In genomic region chr7:93902777-93903423, GRCh38 we compare ENCODE assay signal across 9 cellular contexts. TPM values are rescaled to one million over a fixed set of nuclear protein-coding genes. Genes with fewer than 3 reads are reported as not detected.
A peak's percentile ranks its signal among the peaks of the same experiment; 100 is the strongest.
DNase-seq lines count a peak whose midpoint lies in the region; ATAC-seq and TF ChIP-seq lines count a peak whose summit lies in the region.
"Had no signal": no experiment of that assay in that cellular context is flagged by ENCODE, and none has a peak within 500 bp of the region (broad histone marks: within the 10 kb centered on the region; RNA-seq: fewer than 3 reads in every experiment).

No MANE protein-coding gene starts in this region.

- WGBS in aorta, 2 donors = 95 to 96% methylated on average over 1 of the region's 1 CpG

- H3K4me3 Mint-ChIP-seq in activated CD8-positive, alpha-beta T cell treated with anti-CD3 and anti-CD28 coated beads for 36 hours = no peak overlapping the region

- no peaks in the 10 kb centered on the region for H3K36me3 ChIP-seq in aorta (ENCODE audit: control insufficient read depth in 1 of 2, insufficient read depth in 2 of 2, low read length in 1 of 2)

- H3K27me3 Mint-ChIP-seq in activated CD8-positive, alpha-beta T cell treated with anti-CD3 and anti-CD28 coated beads for 36 hours = peaks cover 4% of the 10 kb centered on the region

- no peaks in the 10 kb centered on the region for H3K9me3 Mint-ChIP-seq in activated CD8-positive, alpha-beta T cell treated with anti-CD3 and anti-CD28 coated beads for 36 hours

- H3K4me1 ChIP-seq in aorta (ENCODE audit: control insufficient read depth in 1 of 2, insufficient read depth in 2 of 2, low read length in 2 of 2) = no peaks in the 10 kb centered on the region

- POLR2A ChIA-PET in GM10248 (lab: Yijun Ruan, JAX) = no interaction called here
- POLR2A ChIA-PET in activated CD8-positive, alpha-beta T cell treated with anti-CD3 and anti-CD28 coated beads for 36 hours (lab: Charles Lee) = no interaction called here

- in situ Hi-C loops in KBM-7 (cut with MboI; ENCODE audit: low pct_unique_long_range_greater_than_20kb, low sequenced_read_pairs) = no loop called here

- H3K27ac Mint-ChIP-seq in activated CD8-positive, alpha-beta T cell treated with anti-CD3 and anti-CD28 coated beads for 36 hours = no peak overlapping the region

- intact Hi-C loops in activated CD8-positive, alpha-beta T cell treated with anti-CD3 and anti-CD28 coated beads for 36 hours (cut with micrococcal nuclease) = loop anchor here (2.0 kb wide), 1 partner anchor 184 kb away; no protein-coding TSS in a partner anchor
- intact Hi-C loops in aorta (cut with DNase I) = loop anchor here in 1 of 2 donors (2.0 kb wide), 1 partner anchor 184 kb away; no protein-coding TSS in a partner anchor

- H3K36me3 Mint-ChIP-seq in activated CD8-positive, alpha-beta T cell treated with anti-CD3 and anti-CD28 coated beads for 36 hours (ENCODE audit: low read depth) = no peaks in the 10 kb centered on the region

- H3K4me1 Mint-ChIP-seq in activated CD8-positive, alpha-beta T cell treated with anti-CD3 and anti-CD28 coated beads for 36 hours (ENCODE audit: low read depth) = no peaks in the 10 kb centered on the region

- no peak overlapping the region for H3K27ac ChIP-seq in aorta (ENCODE audit: low read depth in 1 of 2, low read length in 2 of 2)

- CTCF ChIA-PET in GM10248 (lab: Yijun Ruan, JAX) = interaction anchor here (0.5 to 5.8 kb wide), 34 partner anchors 8 to 1407 kb away, joined by 3 to 101 read pairs (median 3); partner anchors contain the start of genes COL1A2 and GNG11
- CTCF ChIA-PET in activated CD8-positive, alpha-beta T cell treated with anti-CD3 and anti-CD28 coated beads for 36 hours (lab: Charles Lee) = interaction anchor here (0.6 to 2.4 kb wide), 11 partner anchors 9 to 492 kb away, joined by 3 to 14 read pairs (median 3); partner anchors contain the start of gene COL1A2

- no peaks in the 10 kb centered on the region for H3K9me3 ChIP-seq in aorta (ENCODE audit: control insufficient read depth, low read length)

- no peaks in the 10 kb centered on the region for H3K27me3 ChIP-seq in aorta (ENCODE audit: control insufficient read depth in 1 of 2, insufficient read depth in 2 of 2, low read length in 1 of 2)

- peak; percentile 46 for TF ChIP-seq CTCF in GM10248 (IDR thresholded peaks at IDR 0.05; ENCODE audit: control extremely low read depth, extremely low read depth, low read depth, missing control alignments)
- TF ChIP-seq CTCF in activated CD8-positive, alpha-beta T cell treated with anti-CD3 and anti-CD28 coated beads for 36 hours (IDR thresholded peaks at IDR 0.05) = peak; percentile 72

- DNase-seq in GM10248 (ENCODE audit: extremely low spot score) (peak; percentile 18), KBM-7 (peak; percentile 18), iris pigment epithelial cell (ENCODE audit: low read depth) (peak; percentile 66), aorta (no peak)
- peak; percentile 26 for DNase-seq in activated CD8-positive, alpha-beta T cell treated with anti-CD3 and anti-CD28 coated beads for 36 hours
- no peak for DNase-seq in activated CD4-positive, alpha-beta T cell treated with anti-CD3 and anti-CD28 coated beads for 48 hours

- no peak overlapping the region for H3K4me3 ChIP-seq in aorta (ENCODE audit: low read length in 2 of 2)

- ATAC-seq in activated CD8-positive, alpha-beta T cell treated with anti-CD3 and anti-CD28 coated beads for 36 hours = no peak
- peak; percentile 67 for ATAC-seq in aorta (ENCODE audit: low FRiP score)
- ATAC-seq in HG03520 (IDR thresholded peaks at IDR 0.05; ENCODE audit: unreplicated experiment) = no peak
- ATAC-seq in GM21619 (IDR thresholded peaks at IDR 0.05; ENCODE audit: unreplicated experiment) = no peak

RNA-seq across cellular contexts. Expression of gene GNGT1, which starts 3.5 kb away (rescaled TPM):
- total RNA-seq in activated CD8-positive, alpha-beta T cell treated with anti-CD3 and anti-CD28 coated beads for 36 hours = not detected
- not detected for total RNA-seq in aorta
- polyA plus RNA-seq in aorta = not detected
- total RNA-seq: T-helper 2 cell treated with Interferon-gamma antibody and Interleukin-4, amounts not matched to agents 100 ng/mL and 5 ng/mL, for 36 hours had no signal

RNA-seq across cellular contexts. Expression of gene TFPI2, which starts 12.3 kb away (rescaled TPM):
- not detected for total RNA-seq in activated CD8-positive, alpha-beta T cell treated with anti-CD3 and anti-CD28 coated beads for 36 hours
- 1 to 10 TPM; 5.8 to 5.9 TPM for total RNA-seq in aorta
- 10 to 100 TPM; 16.5 to 41.2 TPM for polyA plus RNA-seq in aorta
- total RNA-seq: T-helper 2 cell treated with Interferon-gamma antibody and Interleukin-4, amounts not matched to agents 100 ng/mL and 5 ng/mL, for 36 hours had no signal

RNA-seq across cellular contexts. Expression of gene GNG11, which starts 18.6 kb away (rescaled TPM):
- not detected for total RNA-seq in activated CD8-positive, alpha-beta T cell treated with anti-CD3 and anti-CD28 coated beads for 36 hours
- total RNA-seq in aorta = 10 to 100 TPM in 1 of 2 donors, 1 to 10 TPM in 1; 9.8 to 24.9 TPM
- polyA plus RNA-seq in aorta = 10 to 100 TPM; 28.0 to 28.3 TPM
- total RNA-seq: T-helper 2 cell treated with Interferon-gamma antibody and Interleukin-4, amounts not matched to agents 100 ng/mL and 5 ng/mL, for 36 hours had no signal

Comparison
In these comparisons a context has a peak if more than half of its experiments do, and no peak if none do; other contexts are left out.
1. DNase-seq: peak in GM10248 (single experiment), KBM-7 (single experiment), activated CD8-positive, alpha-beta T cell treated with anti-CD3 and anti-CD28 coated beads for 36 hours (single experiment) and iris pigment epithelial cell (single experiment); none in aorta (0 of 2) and activated CD4-positive, alpha-beta T cell treated with anti-CD3 and anti-CD28 coated beads for 48 hours (single experiment).
2. RNA of gene TFPI2, which starts 12.3 kb away (total RNA-seq): 5.8 to 5.9 TPM in aorta; not detected in activated CD8-positive, alpha-beta T cell treated with anti-CD3 and anti-CD28 coated beads for 36 hours; every median in the first group is over 4 times any median in the second.
3. RNA of gene GNG11, which starts 18.6 kb away (total RNA-seq): 9.8 to 24.9 TPM in aorta; not detected in activated CD8-positive, alpha-beta T cell treated with anti-CD3 and anti-CD28 coated beads for 36 hours; every median in the first group is over 10 times any median in the second.